In the genomic region with DNA sequence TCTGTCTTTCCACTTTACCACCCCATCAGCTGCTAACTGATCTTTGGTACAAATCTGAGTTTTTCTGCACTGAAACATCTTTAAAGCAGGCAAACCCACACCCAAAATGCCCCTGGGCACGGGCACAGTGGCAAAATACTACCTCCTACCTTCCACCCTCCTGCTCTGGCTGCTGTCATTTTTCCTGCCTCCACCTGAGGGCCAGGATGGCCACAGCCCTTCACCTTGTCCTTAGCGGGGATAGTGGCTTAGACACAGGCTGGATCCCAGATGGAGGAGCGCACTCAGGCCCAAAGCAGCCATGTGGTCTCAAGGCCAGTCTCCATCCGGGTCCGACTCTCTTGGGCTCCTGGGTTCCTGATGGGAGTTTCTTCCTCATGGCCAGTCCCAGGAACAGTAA, we compare ENCODE assay signal across 26 cellular contexts.
"Had no signal": no experiment of that assay in that cellular context is flagged by ENCODE, and none has a peak within 500 bp of the region (broad histone marks: within the 10 kb centered on the region; RNA-seq: fewer than 3 reads in every experiment).

No MANE protein-coding gene starts in this region.

- H3K4me3 ChIP-seq: colonic mucosa, esophagus squamous epithelium, lower lobe of right lung, pancreas, right lobe of liver, thyroid gland, vagina had no signal

- H3K36me3 Mint-ChIP-seq: natural killer cell had no signal

- H3K27ac Mint-ChIP-seq: dendritic cell treated with granulocyte-macrophage colony-stimulating factor and Interleukin-4, amounts not matched to agents 40 ng/mL and 50 ng/mL, for 4 days; natural killer cell; progenitor cell of endocrine pancreas; stimulated activated naive CD8-positive, alpha-beta T cell treated with anti-CD3 and anti-CD28 coated beads, Interleukin-15, amount 100 ng/mL, for 72 hours had no signal

- H3K4me3 Mint-ChIP-seq: dendritic cell treated with granulocyte-macrophage colony-stimulating factor and Interleukin-4, amounts not matched to agents 40 ng/mL and 50 ng/mL, for 4 days; natural killer cell; neural crest cell; stimulated activated naive CD8-positive, alpha-beta T cell treated with anti-CD3 and anti-CD28 coated beads, Interleukin-15, amount 100 ng/mL, for 72 hours had no signal

- DNase-seq: colonic mucosa; effector CD8-positive, alpha-beta T cell; erythroblast; esophagus squamous epithelium; foreskin melanocyte; glutamatergic neuron; hypothalamus; left ventricle myocardium superior; lower lobe of right lung; natural killer cell; pancreas; right lobe of liver; small intestine; stimulated activated CD4-positive, alpha-beta T cell treated with anti-CD3 and anti-CD28 coated beads, Interleukin-12 subunit alpha, Interleukin-12 subunit beta, amount 100 ng/mL, for 4 hours; stimulated activated CD4-positive, alpha-beta T cell treated with anti-CD3 and anti-CD28 coated beads, Interleukin-1b, Interleukin-23, amount 100 ng/mL, for 48 hours; stimulated activated CD4-positive, alpha-beta T cell treated with anti-CD3 and anti-CD28 coated beads, Interleukin-4, amount 100 ng/mL, for 1 hour; stimulated activated CD8-positive, alpha-beta memory T cell treated with anti-CD3 and anti-CD28 coated beads, Interleukin-4, amount 100 ng/mL, for 48 hours; stimulated activated naive CD4-positive, alpha-beta T cell; stimulated activated naive CD8-positive, alpha-beta T cell treated with anti-CD3 and anti-CD28 coated beads, Interleukin-15, amount 100 ng/mL, for 72 hours; thyroid gland; trophoblast cell had no signal

- H3K27ac ChIP-seq: colonic mucosa, esophagus squamous epithelium, lower lobe of right lung, neutrophil, pancreas, right lobe of liver, thyroid gland, vagina had no signal

- H3K4me1 ChIP-seq: colonic mucosa, esophagus squamous epithelium, lower lobe of right lung, pancreas, right lobe of liver, thyroid gland, vagina had no signal

- H3K36me3 ChIP-seq: colonic mucosa, esophagus squamous epithelium, lower lobe of right lung, neutrophil, pancreas, right lobe of liver, thyroid gland, vagina had no signal

- H3K9me3 Mint-ChIP-seq: dendritic cell treated with granulocyte-macrophage colony-stimulating factor and Interleukin-4, amounts not matched to agents 40 ng/mL and 50 ng/mL, for 4 days; natural killer cell; neural crest cell; stimulated activated naive CD8-positive, alpha-beta T cell treated with anti-CD3 and anti-CD28 coated beads, Interleukin-15, amount 100 ng/mL, for 72 hours had no signal

- ATAC-seq: left ventricle myocardium superior; lower lobe of right lung; natural killer cell; pancreas; stimulated activated naive CD8-positive, alpha-beta T cell treated with anti-CD3 and anti-CD28 coated beads, Interleukin-15, amount 100 ng/mL, for 72 hours had no signal

- H3K9me3 ChIP-seq: colonic mucosa, esophagus squamous epithelium, lower lobe of right lung, neutrophil, pancreas, right lobe of liver, thyroid gland, vagina had no signal

- H3K27me3 ChIP-seq: right lobe of liver, thyroid gland, vagina had no signal

- H3K4me1 Mint-ChIP-seq: natural killer cell; stimulated activated naive CD8-positive, alpha-beta T cell treated with anti-CD3 and anti-CD28 coated beads, Interleukin-15, amount 100 ng/mL, for 72 hours had no signal
